16 cellular contexts compared by ENCODE assay signal in genomic region chr1:210883821-210884220, GRCh38.
DNase-seq lines count a peak whose midpoint lies in the region; ATAC-seq, FAIRE-seq and TF ChIP-seq lines count a peak whose summit lies in the region.
"Had no signal": no experiment of that assay in that cellular context is flagged by ENCODE, and none has a peak within 500 bp of the region (broad histone marks: within the 10 kb centered on the region; RNA-seq: fewer than 3 reads in every experiment).

No MANE protein-coding gene starts in this region.

- DNase-seq in AG20443 (ENCODE audit: low spot score) (peak; percentile 65), HTR-8/SVneo (ENCODE audit: insufficient read length, low spot score) (peak; percentile 37), astrocyte of the spinal cord (ENCODE audit: low read depth, low spot score) (peak; percentile 73), myocyte (ENCODE audit: low read depth) (peak; percentile 76), NCI-H446 treated with DMSO at 0.1 percent for 48 hours (lab: John Stamatoyannopoulos, UW) (no peak), NCI-H2227 (lab: John Stamatoyannopoulos, UW; ENCODE audit: unreplicated experiment) (no peak)
- DNase-seq: foreskin melanocyte, H9, KBM-7, NCI-H1417, SK-N-SH had no signal

- H3K4me3 ChIP-seq in astrocyte of the spinal cord (ENCODE audit: low read depth, low read length): no peak overlapping the region
- H3K4me3 ChIP-seq: cardiac muscle cell, skin epidermis had no signal

- no peak for FAIRE-seq in HTR-8/SVneo (lab: Jason Lieb, UNC)

- no peak for ATAC-seq in HG03432 (IDR thresholded peaks at IDR 0.05; ENCODE audit: unreplicated experiment)
- ATAC-seq in GM21786 (IDR thresholded peaks at IDR 0.05; ENCODE audit: unreplicated experiment): no peak
- ATAC-seq: stimulated activated memory B cell treated with anti-CD40 and anti-IgM and Interleukin-4, amounts not matched to agents 10 μg/mL and 1 μg/mL and 100 μg/mL, for 72 hours had no signal

- in situ Hi-C loops in astrocyte of the spinal cord (cut with HindIII; ENCODE audit: low sequenced_read_pairs): no loop called here

- no peak for TF ChIP-seq CTCF in astrocyte of the spinal cord (IDR thresholded peaks at IDR 0.05; ENCODE audit: low read depth, low read length)

Comparison
In these comparisons a context has a peak if more than half of its experiments do, and no peak if none do; other contexts are left out.
1. DNase-seq: peak in AG20443 (single experiment), HTR-8/SVneo (single experiment), astrocyte of the spinal cord (single experiment) and myocyte (single experiment); none in NCI-H446 treated with DMSO at 0.1 percent for 48 hours (single experiment) and NCI-H2227 (single experiment).